32 cellular contexts compared by ENCODE assay signal in genomic region chr12:122140467-122141257, GRCh38. TPM values are rescaled to one million over a fixed set of nuclear protein-coding genes. Genes with fewer than 3 reads are reported as not detected.
"Had no signal": no experiment of that assay in that cellular context is flagged by ENCODE, and none has a peak within 500 bp of the region (broad histone marks: within the 10 kb centered on the region; RNA-seq: fewer than 3 reads in every experiment).

No MANE protein-coding gene starts in this region.

- H3K9me3 Mint-ChIP-seq: activated CD4-positive, alpha-beta memory T cell treated with anti-CD3 and anti-CD28 coated beads for 36 hours; activated CD4-positive, alpha-beta T cell treated with anti-CD3 and anti-CD28 coated beads, Interleukin-2, amount 10 ng/mL, durations not matched to agents 7 days and 5 days; activated naive CD4-positive, alpha-beta T cell treated with anti-CD3 and anti-CD28 coated beads, Interleukin-2, amount 50 U/mL, for 72 hours; activated naive CD8-positive, alpha-beta T cell treated with anti-CD3 and anti-CD28 coated beads, Interleukin-2, amount 50 U/mL, for 24 hours; brain; T-cell had no signal

- H3K27me3 Mint-ChIP-seq: activated CD4-positive, alpha-beta memory T cell treated with anti-CD3 and anti-CD28 coated beads for 36 hours; activated CD4-positive, alpha-beta T cell treated with anti-CD3 and anti-CD28 coated beads, Interleukin-2, amount 10 ng/mL, durations not matched to agents 7 days and 5 days; activated naive CD8-positive, alpha-beta T cell treated with anti-CD3 and anti-CD28 coated beads, Interleukin-2, amount 50 U/mL, for 24 hours; T-cell had no signal

- H3K4me1 Mint-ChIP-seq: activated CD4-positive, alpha-beta T cell treated with anti-CD3 and anti-CD28 coated beads, Interleukin-2, amount 10 ng/mL, durations not matched to agents 7 days and 5 days; activated naive CD8-positive, alpha-beta T cell treated with anti-CD3 and anti-CD28 coated beads, Interleukin-2, amount 50 U/mL, for 24 hours; brain; T-cell had no signal

- H3K27ac ChIP-seq: ascending aorta, cardiac muscle cell, SK-N-MC, VCaP had no signal

- H3K4me1 ChIP-seq: ascending aorta had no signal

- H3K27me3 ChIP-seq: ascending aorta, cardiac muscle cell had no signal

- ATAC-seq: activated naive CD4-positive, alpha-beta T cell treated with anti-CD3 and anti-CD28 coated beads, Interleukin-2, amount 50 U/mL, for 72 hours; activated naive CD8-positive, alpha-beta T cell treated with anti-CD3 and anti-CD28 coated beads, Interleukin-2, amount 50 U/mL, for 24 hours; Panc1; Right ventricle myocardium inferior; T-cell had no signal

- H3K9me3 ChIP-seq: ascending aorta had no signal

- DNase-seq: activated CD4-positive, alpha-beta memory T cell treated with anti-CD3 and anti-CD28 coated beads for 36 hours; activated CD4-positive, alpha-beta T cell treated with anti-CD3 and anti-CD28 coated beads, Interleukin-2, amount 10 ng/mL, durations not matched to agents 7 days and 5 days; activated CD4-positive, CD25-positive, alpha-beta regulatory T cell; activated CD8-positive, alpha-beta memory T cell treated with anti-CD3 and anti-CD28 coated beads, Interleukin-2, amount 50 U/mL, for 4 hours; activated effector memory CD4-positive, alpha-beta T cell treated with Interleukin-2 at 50 U/mL for 16 hours; activated naive CD4-positive, alpha-beta T cell; activated naive CD8-positive, alpha-beta T cell treated with anti-CD3 and anti-CD28 coated beads, Interleukin-2, amount 50 U/mL, for 24 hours; amniotic stem cell; KG1; NCI-H1092; NCI-H1417; NCI-H1930; NCI-H2171; NCI-H2227 treated with DMSO at 0.1 percent for 48 hours; NCI-H526 treated with DMSO at 0.1 percent for 48 hours; NK-92 treated with Interleukin-12 subunit alpha and Interleukin-12 subunit beta, amount 100 ng/mL, for 24 hours; OCI-M1; RPMI8226; T-cell; T-helper 2 cell; T1000 had no signal

- H3K4me3 Mint-ChIP-seq: activated CD4-positive, alpha-beta memory T cell treated with anti-CD3 and anti-CD28 coated beads for 36 hours; activated CD4-positive, alpha-beta T cell treated with anti-CD3 and anti-CD28 coated beads, Interleukin-2, amount 10 ng/mL, durations not matched to agents 7 days and 5 days; activated naive CD8-positive, alpha-beta T cell treated with anti-CD3 and anti-CD28 coated beads, Interleukin-2, amount 50 U/mL, for 24 hours; brain; T-cell had no signal

- H3K4me3 ChIP-seq: ascending aorta, cardiac muscle cell, SK-N-MC had no signal

- H3K27ac Mint-ChIP-seq: activated CD4-positive, alpha-beta memory T cell treated with anti-CD3 and anti-CD28 coated beads for 36 hours; activated CD4-positive, alpha-beta T cell treated with anti-CD3 and anti-CD28 coated beads, Interleukin-2, amount 10 ng/mL, durations not matched to agents 7 days and 5 days; activated naive CD8-positive, alpha-beta T cell treated with anti-CD3 and anti-CD28 coated beads, Interleukin-2, amount 50 U/mL, for 24 hours; brain; T-cell had no signal

RNA-seq across cellular contexts. Expression of gene IL31, which starts 33.4 kb away (rescaled TPM):
- total RNA-seq: activated CD4-positive, alpha-beta T cell treated with anti-CD3 and anti-CD28 coated beads, Interleukin-2, amount 10 ng/mL, durations not matched to agents 7 days and 5 days; ascending aorta; cardiac muscle cell; LHCN-M2; M059J; NCI-H460; Right ventricle myocardium inferior; T-cell had no signal

RNA-seq across cellular contexts. Expression of gene LRRC43, which starts 42.3 kb away (rescaled TPM):
- total RNA-seq: activated CD4-positive, alpha-beta T cell treated with anti-CD3 and anti-CD28 coated beads, Interleukin-2, amount 10 ng/mL, durations not matched to agents 7 days and 5 days; ascending aorta; LHCN-M2; M059J; NCI-H460 had no signal
